In the genomic region with DNA sequence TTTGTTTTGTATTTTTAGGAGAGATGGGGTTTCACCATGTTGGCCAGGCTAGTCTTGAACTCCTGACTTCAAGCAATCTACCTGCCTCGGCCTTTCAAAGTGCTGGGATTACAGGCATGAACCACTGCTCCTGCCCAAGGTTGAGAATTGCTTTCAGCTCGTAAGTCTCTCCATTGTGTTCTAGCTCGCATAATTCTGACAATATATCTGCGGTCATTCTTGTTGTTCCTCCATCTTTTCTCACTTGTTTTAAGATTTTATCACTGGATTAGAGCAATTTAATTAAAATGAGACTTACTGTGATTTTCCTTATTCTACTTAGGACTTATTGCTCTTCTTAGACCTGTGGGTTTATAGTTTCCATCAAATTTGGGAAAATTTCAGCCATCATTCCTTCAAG, we compare ENCODE assay signal across 22 cellular contexts.
A peak's percentile ranks its signal among the peaks of the same experiment; 100 is the strongest.
DNase-seq lines count a peak whose midpoint lies in the region; FAIRE-seq and TF ChIP-seq lines count a peak whose summit lies in the region.
"Had no signal": no experiment of that assay in that cellular context is flagged by ENCODE, and none has a peak within 500 bp of the region (broad histone marks: within the 10 kb centered on the region; RNA-seq: fewer than 3 reads in every experiment).

No MANE protein-coding gene starts in this region.

- TF ChIP-seq CTCF in D721Med (IDR thresholded peaks at IDR 0.05; ENCODE audit: insufficient read depth, missing control alignments) (no peak), fibroblast of mammary gland (conservative IDR thresholded peaks at IDR 0.05; ENCODE audit: control insufficient read depth, insufficient read depth, low read depth, low read length) (no peak), esophagus muscularis mucosa (IDR thresholded peaks at IDR 0.05) (no peak)

- WGBS in esophagus muscularis mucosa = 91% methylated on average over 4 of the region's 4 CpGs

- H3K36me3 ChIP-seq in esophagus muscularis mucosa = no peaks in the 10 kb centered on the region
- H3K36me3 ChIP-seq: HAP-1, MG63, Peyer's patch had no signal

- no peak overlapping the region for H3K4me3 ChIP-seq in fibroblast of mammary gland (ENCODE audit: control insufficient read depth, low read depth, low read length)
- no peak overlapping the region for H3K4me3 ChIP-seq in esophagus muscularis mucosa
- H3K4me3 ChIP-seq: GM23248, HAP-1, MG63, Peyer's patch had no signal

- no peaks in the 10 kb centered on the region for H3K4me1 ChIP-seq in esophagus muscularis mucosa
- H3K4me1 ChIP-seq: Peyer's patch had no signal

- FAIRE-seq in D721Med (lab: Jason Lieb, UNC) (peak; percentile 35), GM12891 (lab: Jason Lieb, UNC) (no peak)

- no peak for TF ChIP-seq EP300 in esophagus muscularis mucosa (IDR thresholded peaks at IDR 0.05)

- peaks cover 0 to 11% (median 4%) of the 10 kb centered on the region in 4 donors for H3K9me3 ChIP-seq in esophagus muscularis mucosa
- H3K9me3 ChIP-seq: HAP-1 had no signal

- DNase-seq in ACHN (peak; percentile 12), D721Med (ENCODE audit: insufficient read length, low spot score) (no peak), OCI-M1 (lab: John Stamatoyannopoulos, UW) (peak; percentile 29), fibroblast of mammary gland (ENCODE audit: low read depth) (peak; percentile 8), esophagus muscularis mucosa (ENCODE audit: extremely low spot score) (no peak), GM12891 (ENCODE audit: insufficient read length, low spot score) (no peak), NCI-H1105 treated with DMSO at 0.1 percent for 48 hours (lab: John Stamatoyannopoulos, UW) (no peak)
- DNase-seq: AML-193; C1 segment of cervical spinal cord; CD8-positive, alpha-beta memory T cell; EL; GF-D8; GM23248; MG63; NCI-H1092 treated with DMSO at 0.1 percent for 48 hours; NCI-H2029 treated with DMSO at 0.1 percent for 48 hours; NCI-H226; NCI-H510A treated with DMSO at 0.1 percent for 48 hours; NCI-H774; Peyer's patch; T-cell had no signal

- intact Hi-C loops in esophagus muscularis mucosa (cut with DNase I) = no loop called here

- H3K27me3 ChIP-seq in esophagus muscularis mucosa = peaks cover 0 to 8% (median 0%) of the 10 kb centered on the region in 4 donors
- H3K27me3 ChIP-seq: MG63, Peyer's patch had no signal

- in situ Hi-C loops in ACHN (cut with HindIII; ENCODE audit: low pct_ligation_motif_present, low pct_unique_long_range_greater_than_20kb, low sequenced_read_pairs) = no loop called here

- H3K27ac ChIP-seq in esophagus muscularis mucosa (replicated peaks in 1 of 4) = no peak overlapping the region
- H3K27ac ChIP-seq: GM23248, Peyer's patch had no signal

- TF ChIP-seq POLR2A in esophagus muscularis mucosa (IDR thresholded peaks at IDR 0.05; ENCODE audit: low read depth) (no peak), GM12891 (IDR thresholded peaks at IDR 0.05; ENCODE audit: low read depth, low read length) (no peak)

TF ChIP-seq in GM12891, 5 proteins besides CTCF, POLR2A, EP300 and RAD21:
- TF ChIP-seq SPI1 (IDR thresholded peaks at IDR 0.05; ENCODE audit: low read depth, low read length) = no peak
- TF ChIP-seq POLR2AphosphoS5 (IDR thresholded peaks at IDR 0.05; ENCODE audit: low read depth, low read length) = no peak
- no peak for TF ChIP-seq TAF1 (IDR thresholded peaks at IDR 0.05; ENCODE audit: low read depth, low read length)

Comparison
In these comparisons a context has a peak if more than half of its experiments do, and no peak if none do; other contexts are left out.
1. DNase-seq: peak in ACHN (single experiment), OCI-M1 (single experiment) and fibroblast of mammary gland (single experiment); none in D721Med (single experiment), esophagus muscularis mucosa (single experiment), GM12891 (single experiment) and NCI-H1105 treated with DMSO at 0.1 percent for 48 hours (single experiment).